Comparison of ENCODE assay signal across 9 cellular contexts in genomic region chr5:60960591-60960990, GRCh38. TPM values are rescaled to one million over a fixed set of nuclear protein-coding genes. Genes with fewer than 3 reads are reported as not detected.
A peak's percentile ranks its signal among the peaks of the same experiment; 100 is the strongest.
DNase-seq lines count a peak whose midpoint lies in the region; ATAC-seq, FAIRE-seq and TF ChIP-seq lines count a peak whose summit lies in the region.
"Had no signal": no experiment of that assay in that cellular context is flagged by ENCODE, and none has a peak within 500 bp of the region (broad histone marks: within the 10 kb centered on the region; RNA-seq: fewer than 3 reads in every experiment).

No MANE protein-coding gene starts in this region.

- H2AFZ ChIP-seq in H9 (ENCODE audit: low read length) (no peak overlapping the region), GM12878 (ENCODE audit: control insufficient read depth, low read depth, low read length) (peak overlapping the region; percentile 43; the same call in 1 of the 2 replicates)

- H3K14ac ChIP-seq in H9 (ENCODE audit: insufficient read depth, low read length), result no peak overlapping the region

- SMC1A ChIA-PET in GM12878 (lab: Charles Lee; ENCODE audit: uncharacterized antibody, unreplicated experiment), result interaction anchor here (0.7 to 1.8 kb wide), 3 partner anchors 15 to 327 kb away, joined by 3 to 6 read pairs (median 4); partner anchors contain the start of genes ERCC8 and NDUFAF2

- H3K4me3 ChIP-seq in GM12878 (no peak overlapping the region), tibial artery (no peak overlapping the region)

- H3K9ac ChIP-seq in H9 (ENCODE audit: extremely low read depth, insufficient read length, low read length), result no peak overlapping the region
- H3K9ac ChIP-seq in GM12878 (ENCODE audit: control insufficient read depth, insufficient read depth, low read length), result no peak overlapping the region

- no peak overlapping the region for H4K5ac ChIP-seq in H9 (ENCODE audit: insufficient read length, low read depth, low read length)

- no peak overlapping the region for H3K56ac ChIP-seq in H9 (ENCODE audit: insufficient read length, low read depth, low read length)

- no peak overlapping the region for H2BK15ac ChIP-seq in H9 (ENCODE audit: low read depth, low read length)

- RAD21 ChIA-PET in GM12878 (lab: Charles Lee; ENCODE audit: unreplicated experiment), result interaction anchor here (0.7 to 3.1 kb wide), 3 partner anchors 203 to 285 kb away, joined by 3 to 18 read pairs (median 3); no protein-coding TSS in a partner anchor

- H3K9me3 ChIP-seq in H9 (ENCODE audit: control insufficient read depth, low read depth, low read length) (no peaks in the 10 kb centered on the region), GM12878 (replicated peaks; ENCODE audit: control insufficient read depth, insufficient read depth, low read length) (no peaks in the 10 kb centered on the region), tibial artery (no peaks in the 10 kb centered on the region)

- no peak overlapping the region for H3K23ac ChIP-seq in H9 (ENCODE audit: insufficient read length, low read depth, low read length)

- H3K4me3 Mint-ChIP-seq in H9, result no peak overlapping the region

- DNase-seq in CD1c-positive myeloid dendritic cell (ENCODE audit: extremely low spot score), result peak; percentile 18
- DNase-seq in H9, result no peak
- no peak for DNase-seq in GM12878 (ENCODE audit: low read depth, low spot score)
- DNase-seq in medulla oblongata (ENCODE audit: extremely low spot score), result peak; percentile 20
- DNase-seq in NK-92 treated with Interleukin-12 subunit alpha and Interleukin-12 subunit beta, amount 100 ng/mL, for 24 hours (lab: John Stamatoyannopoulos, UW), result no peak
- no peak for DNase-seq in SK-N-DZ (ENCODE audit: low spot score)
- no peak for DNase-seq in tibial artery
- DNase-seq: stimulated activated CD4-positive, alpha-beta T cell treated with anti-CD3 and anti-CD28 coated beads, Interleukin-2, amount 100 ng/mL, for 48 hours had no signal

- POLR2A ChIA-PET in GM12878 (lab: Charles Lee), result no interaction called here

- peaks cover 0 to 13% (median 5%) of the 10 kb centered on the region in 3 experiments; a peak in 5 of 7 replicates for H3K36me3 Mint-ChIP-seq in H9 (ENCODE audit: insufficient read depth in 1 of 3, low read depth in 3 of 3)

- TF ChIP-seq CTCF in H9 (conservative IDR thresholded peaks at IDR 0.05) (peak; percentile 79), GM12878 (IDR thresholded peaks at IDR 0.05 in 2 of 3, conservative IDR thresholded peaks at IDR 0.05 in 1 of 3; ENCODE audit: control insufficient read depth in 2 of 3, extremely low read depth in 1 of 3, insufficient read depth in 1 of 3, low read depth in 3 of 3, low read length in 3 of 3) (peak; percentile 42 to 55 (median 48)), tibial artery (IDR thresholded peaks at IDR 0.05) (peak in 1 of 2 experiments; percentile 20)

- peak; percentile 27 for FAIRE-seq in GM12878 (lab: Jason Lieb, UNC)

- WGBS in H9 (ENCODE audit: extremely low coverage, insufficient read length, low lambda C conversion rate), result no CpG with 5 or more reads among the region's 2 CpGs
- WGBS in GM12878 (ENCODE audit: insufficient coverage, insufficient replicate concordance, low lambda C conversion rate, missing lambda C conversion rate), result 6% methylated on average over 2 of the region's 2 CpGs

- H4K8ac ChIP-seq in H9 (replicated peaks; ENCODE audit: insufficient read length, low read depth, low read length), result no peak overlapping the region

- no peak overlapping the region for H2BK120ac ChIP-seq in H9 (ENCODE audit: low read depth, low read length, poor library complexity, severe bottlenecking)

- 0 out of 2 replicates have a peak, but pooled peaks cover 1% of the 10 kb centered on the region for H3K79me2 ChIP-seq in H9 (ENCODE audit: insufficient read depth, low read length)
- H3K79me2 ChIP-seq in GM12878 (ENCODE audit: control insufficient read depth, insufficient read depth, low read length), result no peaks in the 10 kb centered on the region; the same call in 1 of the 2 replicates

- no peak for TF ChIP-seq EP300 in GM12878 (IDR thresholded peaks at IDR 0.05; ENCODE audit: borderline replicate concordance in 1 of 2, control insufficient read depth in 1 of 2, low read depth in 2 of 2, low read length in 2 of 2)

- peaks cover 5 to 13% of the 10 kb centered on the region in 2 experiments; a peak in 4 of 5 replicates for H3K9me3 Mint-ChIP-seq in H9

- CTCF ChIA-PET in GM12878 (lab: Yijun Ruan, JAX), result interaction anchor here (0.5 to 3.2 kb wide), 17 partner anchors 8 to 1150 kb away, joined by 3 to 21 read pairs (median 3); partner anchors contain the start of genes DEPDC1B, ERCC8 and NDUFAF2

- no peak overlapping the region for H3T11ph ChIP-seq in H9 (ENCODE audit: low read length)

- no peaks in the 10 kb centered on the region for H3K27me3 ChIP-seq in H9 (ENCODE audit: insufficient read depth, low read length)
- H3K27me3 ChIP-seq in GM12878 (replicated peaks in 1 of 2; ENCODE audit: control insufficient read depth in 2 of 2, insufficient read depth in 2 of 2, low read length in 1 of 2), result no peaks in the 10 kb centered on the region
- no peaks in the 10 kb centered on the region for H3K27me3 ChIP-seq in tibial artery

- TF ChIP-seq RAD21 in GM12878 (IDR thresholded peaks at IDR 0.05; ENCODE audit: insufficient read depth, low read depth, low read length), result peak; percentile 56

- ATAC-seq in GM12878, result peak; percentile 38; the same call in 1 of the 3 replicates
- no peak for ATAC-seq in GM18873 (IDR thresholded peaks at IDR 0.05; ENCODE audit: low FRiP score, unreplicated experiment)

- no peak overlapping the region for H3K27ac ChIP-seq in H9 (ENCODE audit: insufficient read length, low read depth, low read length)
- H3K27ac ChIP-seq in GM12878 (ENCODE audit: control insufficient read depth, insufficient read depth), result no peak overlapping the region
- H3K27ac ChIP-seq in tibial artery, result no peak overlapping the region

- no peak for TF ChIP-seq POLR2A in GM12878 (IDR thresholded peaks at IDR 0.05; ENCODE audit: low read depth, low read length)

- no peaks in the 10 kb centered on the region for H3K27me3 Mint-ChIP-seq in H9 (ENCODE audit: low read depth)

- no TSS peak for BruUV-seq in GM12878 (replicated peaks; lab: Mats Ljungman, UMichigan)

- peaks cover 5% of the 10 kb centered on the region for H3K79me1 ChIP-seq in H9 (ENCODE audit: insufficient read depth, low read depth, low read length, poor library complexity, severe bottlenecking)

- H2AK5ac ChIP-seq in H9 (ENCODE audit: insufficient read length, low read length), result no peak overlapping the region

- in situ Hi-C loops in GM12878 (cut with MboI), result no loop called here

- H2BK12ac ChIP-seq in H9 (ENCODE audit: insufficient read length, low read depth, low read length), result no peak overlapping the region

- H3K18ac ChIP-seq in H9 (ENCODE audit: insufficient read length, low read depth, low read length), result no peak overlapping the region

- H4K91ac ChIP-seq in H9 (ENCODE audit: insufficient read length, low read depth, low read length), result no peak overlapping the region

- intact Hi-C loops in GM12878 (cut with micrococcal nuclease; ENCODE audit: unreplicated experiment), result no loop called here
- intact Hi-C loops in tibial artery (cut with DNase I; ENCODE audit: low total_unique reads), result no loop called here

- H4K20me1 ChIP-seq in H9 (ENCODE audit: control insufficient read depth, insufficient read depth, insufficient read length) (no peaks in the 10 kb centered on the region), GM12878 (ENCODE audit: control insufficient read depth, insufficient read depth) (no peaks in the 10 kb centered on the region)

- no peak overlapping the region for H3K4ac ChIP-seq in H9 (ENCODE audit: low read depth, low read length)

- no peak overlapping the region for H3K4me2 ChIP-seq in H9 (ENCODE audit: insufficient read depth, insufficient read length, low read length)
- no peak overlapping the region for H3K4me2 ChIP-seq in GM12878 (ENCODE audit: control insufficient read depth, insufficient read depth)

- no peak overlapping the region; a peak in 1 of 7 replicates for H3K27ac Mint-ChIP-seq in H9

- H3K4me1 Mint-ChIP-seq in H9, result no peaks in the 10 kb centered on the region

- H3K4me1 ChIP-seq in H9 (ENCODE audit: insufficient read depth, low read length), result no peaks in the 10 kb centered on the region
- H3K4me1 ChIP-seq in GM12878 (ENCODE audit: control insufficient read depth, insufficient read depth, low read length), result no peaks in the 10 kb centered on the region; the same call in 1 of the 2 replicates
- H3K4me1 ChIP-seq in tibial artery, result no peaks in the 10 kb centered on the region

- H2BK5ac ChIP-seq in H9 (ENCODE audit: insufficient read length, low read length), result no peak overlapping the region

- H2BK20ac ChIP-seq in H9 (ENCODE audit: low read depth, low read length, poor library complexity, severe bottlenecking), result no peak overlapping the region

- H3K36me3 ChIP-seq in GM12878 (ENCODE audit: control insufficient read depth in 2 of 2, insufficient read depth in 2 of 2, low read length in 1 of 2) (no peaks in the 10 kb centered on the region), tibial artery (no peaks in the 10 kb centered on the region)

- H3K23me2 ChIP-seq in H9 (ENCODE audit: insufficient read length, low read depth, low read length, poor library complexity, severe bottlenecking), result no peaks in the 10 kb centered on the region

RNA-seq across cellular contexts. Expression of gene NDUFAF2, which starts 15.6 kb away (rescaled TPM):
- total RNA-seq in H9 (2021), result 31.4 and 32.6 TPM in 2 replicates
- total RNA-seq in GM12878 (2013; cell fraction: nucleolus; rRNA removed), result 5.6 and 6.2 TPM in 2 replicates
- total RNA-seq in GM12878 (2014; rRNA removed), result 22.4 and 30.3 TPM in 2 replicates
- 73.1 and 74.2 TPM in 2 replicates for total RNA-seq in GM12878 (2014; rRNA removed; fragmentation: Illumina TruSeq; extraction: Trizol)
- total RNA-seq in GM12878 (2021), result 37.6 and 38.5 TPM in 2 replicates
- 16.5 TPM for polyA plus RNA-seq in GM12878 (2011; ENCODE audit: low read depth)
- polyA plus RNA-seq in GM12878 (2011; rRNA removed), result 38.1 and 47.6 TPM in 2 replicates
- polyA plus RNA-seq in GM12878 (2011; cell fraction: cytosol; rRNA removed), result 8.6 and 14.0 TPM in 2 replicates
- 10.7 and 11.3 TPM in 2 replicates for polyA plus RNA-seq in GM12878 (2011; cell fraction: nucleus; rRNA removed)
- 23.9 and 29.7 TPM in 2 replicates for polyA plus RNA-seq in GM12878 (2012)
- 64.8 and 70.5 TPM in 2 replicates for polyA plus RNA-seq in GM12878 (2014; fragmentation: Illumina TruSeq; extraction: Trizol)
- polyA plus RNA-seq in GM12878 (2014; fragmentation: Nextera tagmentation; extraction: Ambion mirVana), result 100 to 1,000 TPM; 111 to 121 TPM
- 38.4 and 51.5 TPM in 2 replicates for polyA plus RNA-seq in GM12878 (2014; rRNA removed)
- polyA plus RNA-seq in GM12878 (2016; fragmentation: Nextera tagmentation; extraction: Ambion mirVana), result 10 to 100 TPM; 65.8 to 70.6 TPM
- polyA minus RNA-seq in GM12878 (2011; rRNA and poly(A)+ RNA removed), result 2.7 and 3.2 TPM in 2 replicates
- polyA minus RNA-seq in GM12878 (2011; cell fraction: cytosol; rRNA and poly(A)+ RNA removed), result 17.5 and 26.3 TPM in 2 replicates
- 8.5 and 18.0 TPM in 2 replicates for polyA minus RNA-seq in GM12878 (2011; cell fraction: nucleus; rRNA and poly(A)+ RNA removed)
- polyA plus RNA-seq in SK-N-DZ (2014; cell fraction: cytosol; rRNA removed), result 105 and 151 TPM in 2 replicates
- 82.2 and 123 TPM in 2 replicates for polyA plus RNA-seq in SK-N-DZ (2014; cell fraction: nucleus; rRNA removed)

RNA-seq across cellular contexts. Expression of gene ERCC8, which starts 15.7 kb away (rescaled TPM):
- total RNA-seq in H9 (2021), result 17.9 and 18.0 TPM in 2 replicates
- 50.1 and 67.6 TPM in 2 replicates for total RNA-seq in GM12878 (2013; cell fraction: nucleolus; rRNA removed)
- total RNA-seq in GM12878 (2014; rRNA removed), result 16.1 and 20.3 TPM in 2 replicates
- 20.9 and 21.7 TPM in 2 replicates for total RNA-seq in GM12878 (2014; rRNA removed; fragmentation: Illumina TruSeq; extraction: Trizol)
- 11.9 and 12.4 TPM in 2 replicates for total RNA-seq in GM12878 (2021)
- polyA plus RNA-seq in GM12878 (2011; ENCODE audit: low read depth), result 4.5 TPM
- polyA plus RNA-seq in GM12878 (2011; rRNA removed), result 19.4 and 25.6 TPM in 2 replicates
- 8.8 and 11.9 TPM in 2 replicates for polyA plus RNA-seq in GM12878 (2011; cell fraction: cytosol; rRNA removed)
- 11.4 and 12.4 TPM in 2 replicates for polyA plus RNA-seq in GM12878 (2011; cell fraction: nucleus; rRNA removed)
- 4.1 and 6.1 TPM in 2 replicates for polyA plus RNA-seq in GM12878 (2012)
- polyA plus RNA-seq in GM12878 (2014; fragmentation: Illumina TruSeq; extraction: Trizol), result 13.9 and 17.1 TPM in 2 replicates
- 10 to 100 TPM; 16.8 to 31.2 TPM for polyA plus RNA-seq in GM12878 (2014; fragmentation: Nextera tagmentation; extraction: Ambion mirVana)
- 9.2 and 10.4 TPM in 2 replicates for polyA plus RNA-seq in GM12878 (2014; rRNA removed)
- 10 to 100 TPM; 15.2 to 16.8 TPM for polyA plus RNA-seq in GM12878 (2016; fragmentation: Nextera tagmentation; extraction: Ambion mirVana)
- polyA minus RNA-seq in GM12878 (2011; rRNA and poly(A)+ RNA removed), result 18.4 and 27.4 TPM in 2 replicates
- 7.6 and 10.4 TPM in 2 replicates for polyA minus RNA-seq in GM12878 (2011; cell fraction: cytosol; rRNA and poly(A)+ RNA removed)
- 12.9 and 22.4 TPM in 2 replicates for polyA minus RNA-seq in GM12878 (2011; cell fraction: nucleus; rRNA and poly(A)+ RNA removed)
- 54.9 and 57.6 TPM in 2 replicates for polyA plus RNA-seq in SK-N-DZ (2014; cell fraction: cytosol; rRNA removed)
- 19.5 and 34.0 TPM in 2 replicates for polyA plus RNA-seq in SK-N-DZ (2014; cell fraction: nucleus; rRNA removed)

Comparison
In these comparisons a context has a peak if more than half of its experiments do, and no peak if none do; other contexts are left out.
1. DNase-seq: peak in CD1c-positive myeloid dendritic cell (single experiment) and medulla oblongata (single experiment); none in H9 (single experiment), GM12878 (single experiment), NK-92 treated with Interleukin-12 subunit alpha and Interleukin-12 subunit beta, amount 100 ng/mL, for 24 hours (single experiment), SK-N-DZ (single experiment) and tibial artery (0 of 2).